ENCODE assay signal across 1 cellular context in the genomic region with DNA sequence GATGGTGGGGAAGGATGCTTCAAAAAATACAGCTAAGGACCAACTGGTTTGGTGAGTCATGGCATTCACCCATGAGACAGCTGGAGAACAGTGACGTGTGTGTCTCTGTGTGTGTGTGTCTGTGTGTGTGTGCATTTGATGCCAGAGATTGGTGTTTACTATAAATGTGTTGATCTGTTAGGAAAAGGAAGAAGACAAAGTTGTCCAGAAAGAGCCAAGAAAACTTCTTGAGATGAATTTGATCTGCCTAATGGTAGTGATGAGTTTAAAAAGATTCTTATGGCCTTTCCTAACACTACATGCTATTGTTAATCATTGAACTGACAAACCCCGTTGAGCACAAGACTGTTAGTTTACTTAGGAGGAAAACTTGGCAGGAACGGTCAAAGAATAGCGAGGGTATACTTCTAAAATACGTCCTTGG.
A peak's percentile ranks its signal among the peaks of the same experiment; 100 is the strongest.
TF ChIP-seq lines count a peak whose summit lies in the region.

No MANE protein-coding gene starts in this region.

TF ChIP-seq in HepG2, 621 proteins besides CTCF, POLR2A, EP300 and RAD21 (continued from another document):
- TF ChIP-seq, protein P1, sequence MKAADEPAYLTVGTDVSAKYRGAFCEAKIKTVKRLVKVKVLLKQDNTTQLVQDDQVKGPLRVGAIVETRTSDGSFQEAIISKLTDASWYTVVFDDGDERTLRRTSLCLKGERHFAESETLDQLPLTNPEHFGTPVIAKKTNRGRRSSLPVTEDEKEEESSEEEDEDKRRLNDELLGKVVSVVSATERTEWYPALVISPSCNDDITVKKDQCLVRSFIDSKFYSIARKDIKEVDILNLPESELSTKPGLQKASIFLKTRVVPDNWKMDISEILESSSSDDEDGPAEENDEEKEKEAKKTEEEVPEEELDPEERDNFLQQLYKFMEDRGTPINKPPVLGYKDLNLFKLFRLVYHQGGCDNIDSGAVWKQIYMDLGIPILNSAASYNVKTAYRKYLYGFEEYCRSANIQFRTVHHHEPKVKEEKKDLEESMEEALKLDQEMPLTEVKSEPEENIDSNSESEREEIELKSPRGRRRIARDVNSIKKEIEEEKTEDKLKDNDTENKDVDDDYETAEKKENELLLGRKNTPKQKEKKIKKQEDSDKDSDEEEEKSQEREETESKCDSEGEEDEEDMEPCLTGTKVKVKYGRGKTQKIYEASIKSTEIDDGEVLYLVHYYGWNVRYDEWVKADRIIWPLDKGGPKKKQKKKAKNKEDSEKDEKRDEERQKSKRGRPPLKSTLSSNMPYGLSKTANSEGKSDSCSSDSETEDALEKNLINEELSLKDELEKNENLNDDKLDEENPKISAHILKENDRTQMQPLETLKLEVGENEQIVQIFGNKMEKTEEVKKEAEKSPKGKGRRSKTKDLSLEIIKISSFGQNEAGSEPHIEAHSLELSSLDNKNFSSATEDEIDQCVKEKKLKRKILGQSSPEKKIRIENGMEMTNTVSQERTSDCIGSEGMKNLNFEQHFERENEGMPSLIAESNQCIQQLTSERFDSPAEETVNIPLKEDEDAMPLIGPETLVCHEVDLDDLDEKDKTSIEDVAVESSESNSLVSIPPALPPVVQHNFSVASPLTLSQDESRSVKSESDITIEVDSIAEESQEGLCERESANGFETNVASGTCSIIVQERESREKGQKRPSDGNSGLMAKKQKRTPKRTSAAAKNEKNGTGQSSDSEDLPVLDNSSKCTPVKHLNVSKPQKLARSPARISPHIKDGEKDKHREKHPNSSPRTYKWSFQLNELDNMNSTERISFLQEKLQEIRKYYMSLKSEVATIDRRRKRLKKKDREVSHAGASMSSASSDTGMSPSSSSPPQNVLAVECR (CRISPR knock-in tag; IDR thresholded peaks at IDR 0.05; ENCODE audit: borderline replicate concordance): no peak; the same call in 1 of the 2 replicates
- TF ChIP-seq ARNTL (CRISPR knock-in tag; IDR thresholded peaks at IDR 0.05): 0 out of 2 replicates have a peak, but pooled peaks have one; percentile 60
- TF ChIP-seq ZNF550 (CRISPR knock-in tag; IDR thresholded peaks at IDR 0.05; ENCODE audit: borderline replicate concordance): no peak
- TF ChIP-seq ZNF749 (CRISPR knock-in tag; IDR thresholded peaks at IDR 0.05; ENCODE audit: borderline replicate concordance): no peak
- TF ChIP-seq, protein P2, sequence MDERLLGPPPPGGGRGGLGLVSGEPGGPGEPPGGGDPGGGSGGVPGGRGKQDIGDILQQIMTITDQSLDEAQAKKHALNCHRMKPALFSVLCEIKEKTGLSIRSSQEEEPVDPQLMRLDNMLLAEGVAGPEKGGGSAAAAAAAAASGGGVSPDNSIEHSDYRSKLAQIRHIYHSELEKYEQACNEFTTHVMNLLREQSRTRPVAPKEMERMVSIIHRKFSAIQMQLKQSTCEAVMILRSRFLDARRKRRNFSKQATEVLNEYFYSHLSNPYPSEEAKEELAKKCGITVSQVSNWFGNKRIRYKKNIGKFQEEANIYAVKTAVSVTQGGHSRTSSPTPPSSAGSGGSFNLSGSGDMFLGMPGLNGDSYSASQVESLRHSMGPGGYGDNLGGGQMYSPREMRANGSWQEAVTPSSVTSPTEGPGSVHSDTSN (CRISPR knock-in tag; IDR thresholded peaks at IDR 0.05): no peak
- no peak for TF ChIP-seq ZBTB7A (CRISPR knock-in tag; IDR thresholded peaks at IDR 0.05)
- no peak for TF ChIP-seq HNRNPK (IDR thresholded peaks at IDR 0.05; ENCODE audit: low read depth, low read length, poor library complexity, severe bottlenecking)
